Comparison of ENCODE assay signal across 18 cellular contexts in genomic region chr5:147751156-147751830, GRCh38. TPM values are rescaled to one million over a fixed set of nuclear protein-coding genes. Genes with fewer than 3 reads are reported as not detected.
DNase-seq lines count a peak whose midpoint lies in the region; TF ChIP-seq lines count a peak whose summit lies in the region.
"Had no signal": no experiment of that assay in that cellular context is flagged by ENCODE, and none has a peak within 500 bp of the region (broad histone marks: within the 10 kb centered on the region; RNA-seq: fewer than 3 reads in every experiment).

No MANE protein-coding gene starts in this region.

- H3K36me3 ChIP-seq in mesendoderm (ENCODE audit: control insufficient read depth, insufficient read depth, low read length) (no peaks in the 10 kb centered on the region), tibial nerve (no peaks in the 10 kb centered on the region), prostate gland (no peaks in the 10 kb centered on the region)
- H3K36me3 ChIP-seq: spleen, upper lobe of right lung had no signal

- no peak overlapping the region for H2AK5ac ChIP-seq in mesendoderm (ENCODE audit: low read length)

- H3K79me2 ChIP-seq in mesendoderm (ENCODE audit: control insufficient read depth, insufficient read depth, low read length) = no peaks in the 10 kb centered on the region

- H3K27ac ChIP-seq in angular gyrus (ENCODE audit: low read depth, low read length) (peak overlapping the region; percentile 49), mesendoderm (ENCODE audit: low read depth, low read length) (no peak overlapping the region), tibial nerve (peak overlapping the region in 3 of 4 donors; percentile 15 to 84 (median 64)), prostate gland (no peak overlapping the region)
- H3K27ac ChIP-seq: spleen, upper lobe of right lung had no signal

- H3K4me1 ChIP-seq in mesendoderm (ENCODE audit: control insufficient read depth, low read depth, low read length) = peaks cover 5% of the 10 kb centered on the region
- peaks cover 0 to 35% (median 8%) of the 10 kb centered on the region in 4 donors for H3K4me1 ChIP-seq in tibial nerve
- H3K4me1 ChIP-seq in prostate gland (replicated peaks) = no peaks in the 10 kb centered on the region
- H3K4me1 ChIP-seq: spleen, upper lobe of right lung had no signal

- H2BK15ac ChIP-seq in mesendoderm (replicated peaks; ENCODE audit: low read depth) = no peak overlapping the region

- H2BK120ac ChIP-seq in mesendoderm (ENCODE audit: low read depth, low read length) = peak overlapping the region; percentile 64

- no CpG with 5 or more reads among the region's 13 CpGs for WGBS in mesendoderm (ENCODE audit: extremely low coverage, insufficient coverage, low lambda C conversion rate)
- 50 to 55% methylated on average over 13 of the region's 13 CpGs for WGBS in tibial nerve, 2 donors
- WGBS in prostate gland = 58% methylated on average over 13 of the region's 13 CpGs

- H3K27me3 ChIP-seq in mesendoderm (ENCODE audit: insufficient read depth, low read length, poor library complexity) = no peaks in the 10 kb centered on the region
- H3K27me3 ChIP-seq in tibial nerve = no peaks in the 10 kb centered on the region
- no peaks in the 10 kb centered on the region for H3K27me3 ChIP-seq in prostate gland (replicated peaks; ENCODE audit: insufficient read depth)
- H3K27me3 ChIP-seq: spleen, upper lobe of right lung had no signal

- H4K5ac ChIP-seq in mesendoderm (ENCODE audit: low read length) = no peak overlapping the region

- H3K4ac ChIP-seq in mesendoderm (ENCODE audit: low read depth, low read length) = peak overlapping the region; percentile 60

- no peaks in the 10 kb centered on the region for H3K79me1 ChIP-seq in mesendoderm (ENCODE audit: low read length)

- H3K18ac ChIP-seq in mesendoderm (ENCODE audit: low read length) = peak overlapping the region; percentile 68

- intact Hi-C loops in prostate gland (cut with DNase I) = no loop called here

- H3K9me3 ChIP-seq in tibial nerve (no peaks in the 10 kb centered on the region), prostate gland (no peaks in the 10 kb centered on the region)
- H3K9me3 ChIP-seq: spleen, upper lobe of right lung had no signal

- no peak overlapping the region for H3K23ac ChIP-seq in mesendoderm (ENCODE audit: low read length)

- TF ChIP-seq EP300 in tibial nerve (IDR thresholded peaks at IDR 0.05) = no peak

- no peak overlapping the region for H3K4me2 ChIP-seq in mesendoderm (ENCODE audit: low read length)

- DNase-seq in NCI-H2107 treated with DMSO at 0.1 percent for 48 hours (lab: John Stamatoyannopoulos, UW; ENCODE audit: unreplicated experiment) = peak; percentile 30
- no peak for DNase-seq in NCI-H2107 (lab: John Stamatoyannopoulos, UW)
- DNase-seq in mesendoderm = no peak
- DNase-seq in tibial nerve (ENCODE audit: low spot score in 2 of 2) = no peak
- DNase-seq in OCI-M1 (lab: John Stamatoyannopoulos, UW) = no peak
- DNase-seq in prostate gland (ENCODE audit: low spot score) = no peak
- DNase-seq in H4 (ENCODE audit: low spot score) = no peak
- DNase-seq: activated CD4-positive, alpha-beta T cell treated with anti-CD3 and anti-CD28 coated beads, Interleukin-2, amount 50 U/mL, for 4 hours; activated naive CD8-positive, alpha-beta T cell treated with anti-CD3 and anti-CD28 coated beads for 36 hours; activated T-cell treated with anti-CD3 and anti-CD28 coated beads, Interleukin-2, amount 50 U/mL, for 1 hour; CD4-positive, CD25-positive, alpha-beta regulatory T cell; effector CD8-positive, alpha-beta T cell; MM.1S; NCI-H526; spleen; upper lobe of right lung had no signal

- no peak overlapping the region for H2BK5ac ChIP-seq in mesendoderm (ENCODE audit: low read length)

- no peak overlapping the region for H3K9ac ChIP-seq in mesendoderm (ENCODE audit: low read length)

- H3K56ac ChIP-seq in mesendoderm (ENCODE audit: low read length) = no peak overlapping the region

- TF ChIP-seq CTCF in tibial nerve (IDR thresholded peaks at IDR 0.05) = no peak
- no peak for TF ChIP-seq CTCF in prostate gland (IDR thresholded peaks at IDR 0.05)

- TF ChIP-seq POLR2A in tibial nerve (IDR thresholded peaks at IDR 0.05) = no peak
- TF ChIP-seq POLR2A in prostate gland (IDR thresholded peaks at IDR 0.05) = no peak

- no peak overlapping the region for H3K4me3 ChIP-seq in mesendoderm (ENCODE audit: low read length)
- H3K4me3 ChIP-seq in tibial nerve = no peak overlapping the region
- H3K4me3 ChIP-seq in prostate gland = no peak overlapping the region
- H3K4me3 ChIP-seq: spleen, upper lobe of right lung had no signal

- no peak overlapping the region for H4K8ac ChIP-seq in mesendoderm (ENCODE audit: low read depth, low read length)

RNA-seq across cellular contexts. Expression of gene JAKMIP2, which starts 31.2 kb away (rescaled TPM):
- 12.5 TPM for polyA plus RNA-seq in mesendoderm (2013, experiment 1 of 2)
- 13.2 TPM for polyA plus RNA-seq in mesendoderm (2013, experiment 2 of 2)
- 10 to 100 TPM in 3 of 4 donors, 1 to 10 TPM in 1; 7.2 to 22.7 (median 13.5) TPM for total RNA-seq in tibial nerve
- 1 to 10 TPM in 1 of 2 donors, under 1 TPM in 1; 0.85 to 1.2 TPM for total RNA-seq in prostate gland
- 8.4 and 11.7 TPM in 2 replicates for total RNA-seq in H4 (2014; rRNA removed; shearing (Covaris generic))
- total RNA-seq: bronchial epithelial cell had no signal

Comparison
In these comparisons a context has a peak if more than half of its experiments do, and no peak if none do; other contexts are left out.
1. H3K27ac ChIP-seq: peak in angular gyrus (single experiment) and tibial nerve (3 of 4); none in mesendoderm (single experiment) and prostate gland (0 of 2).